Comparison of ENCODE assay signal across 11 cellular contexts in the genomic region with DNA sequence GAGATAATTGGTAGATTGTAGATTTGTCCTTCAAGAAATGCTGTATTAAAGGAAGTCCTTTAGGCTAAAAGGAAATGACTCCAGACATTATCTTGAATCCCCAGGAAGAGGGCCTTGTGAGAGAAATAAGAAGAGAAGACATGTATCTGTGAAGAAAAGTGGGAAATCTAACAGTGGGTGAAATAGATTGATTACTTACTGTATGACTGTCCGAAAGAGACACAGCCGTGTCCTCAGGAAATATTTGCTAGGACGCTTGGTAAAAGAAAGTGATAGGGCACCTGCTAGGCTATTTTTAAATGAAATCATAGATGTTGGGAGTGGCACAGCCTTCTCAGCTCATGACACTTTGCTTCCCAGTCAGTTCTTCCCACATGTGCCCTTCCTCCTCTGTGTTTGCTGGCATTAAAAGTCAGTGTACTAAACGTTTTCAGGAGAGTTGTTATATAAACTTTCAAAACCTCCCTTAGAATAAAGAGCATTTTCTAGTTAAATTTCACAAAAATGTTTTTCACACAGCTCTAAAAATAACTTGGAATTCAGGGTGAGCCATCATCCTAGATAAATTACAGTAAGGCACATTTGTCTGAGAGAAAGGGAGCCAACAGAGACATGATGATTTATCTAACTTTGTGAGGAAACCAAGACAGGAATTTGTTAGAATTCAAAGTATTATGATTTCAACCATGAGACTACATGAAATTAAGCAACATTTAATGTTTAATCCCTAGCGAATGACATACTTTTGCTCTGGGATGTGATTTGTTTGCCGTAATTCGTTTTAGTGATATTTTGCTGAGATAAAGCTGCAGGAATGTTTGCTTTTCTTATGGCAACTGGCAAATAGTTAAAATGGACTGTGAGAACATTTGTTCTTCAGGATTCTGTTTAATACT. TPM values are rescaled to one million over a fixed set of nuclear protein-coding genes. Genes with fewer than 3 reads are reported as not detected.
DNase-seq lines count a peak whose midpoint lies in the region; ATAC-seq and TF ChIP-seq lines count a peak whose summit lies in the region.
"Had no signal": no experiment of that assay in that cellular context is flagged by ENCODE, and none has a peak within 500 bp of the region (broad histone marks: within the 10 kb centered on the region; RNA-seq: fewer than 3 reads in every experiment).

No MANE protein-coding gene starts in this region.

- H3K9me3 ChIP-seq in left lung (no peaks in the 10 kb centered on the region), spleen (no peaks in the 10 kb centered on the region)

- H3K27ac Mint-ChIP-seq in endothelial cell (ENCODE audit: unreplicated experiment), result peak overlapping the region; percentile 81
- H3K27ac Mint-ChIP-seq: activated CD8-positive, alpha-beta T cell treated with anti-CD3 and anti-CD28 coated beads for 36 hours had no signal

- H3K4me1 Mint-ChIP-seq in endothelial cell (ENCODE audit: unreplicated experiment), result peaks cover 24% of the 10 kb centered on the region
- peaks cover 7% of the 10 kb centered on the region for H3K4me1 Mint-ChIP-seq in activated T-cell treated with anti-CD3 and anti-CD28 coated beads, Interleukin-2, amount 50 U/mL, for 4 hours (ENCODE audit: low read depth)

- no peak for TF ChIP-seq CTCF in endothelial cell (IDR thresholded peaks at IDR 0.05; ENCODE audit: unreplicated experiment)
- no peak for TF ChIP-seq CTCF in left lung (IDR thresholded peaks at IDR 0.05)
- no peak for TF ChIP-seq CTCF in spleen (IDR thresholded peaks at IDR 0.05 in 8 of 11, conservative IDR thresholded peaks at IDR 0.05 in 3 of 11)

- intact Hi-C loops in left lung (cut with DNase I), result no loop called here
- intact Hi-C loops in spleen (cut with DNase I; ENCODE audit: low total_unique reads), result no loop called here

- ATAC-seq in left lung, result no peak
- ATAC-seq in activated T-cell treated with anti-CD3 and anti-CD28 coated beads, Interleukin-2, amount 50 U/mL, for 4 hours, result no peak
- ATAC-seq: activated CD8-positive, alpha-beta T cell treated with anti-CD3 and anti-CD28 coated beads for 36 hours; activated naive CD4-positive, alpha-beta T cell treated with anti-CD3 and anti-CD28 coated beads, Interleukin-2, amount 50 U/mL, for 72 hours had no signal

- no peaks in the 10 kb centered on the region for H3K27me3 Mint-ChIP-seq in endothelial cell (ENCODE audit: unreplicated experiment)
- no peaks in the 10 kb centered on the region for H3K27me3 Mint-ChIP-seq in activated T-cell treated with anti-CD3 and anti-CD28 coated beads, Interleukin-2, amount 50 U/mL, for 4 hours (ENCODE audit: low read depth)
- H3K27me3 Mint-ChIP-seq: activated CD8-positive, alpha-beta T cell treated with anti-CD3 and anti-CD28 coated beads for 36 hours had no signal

- H3K4me1 ChIP-seq in left lung (peaks cover 8 to 12% of the 10 kb centered on the region in 2 donors), spleen (peaks cover 3 to 50% (median 13%) of the 10 kb centered on the region in 6 donors)

- no peaks in the 10 kb centered on the region for H3K36me3 Mint-ChIP-seq in endothelial cell (ENCODE audit: low read depth, unreplicated experiment)
- no peaks in the 10 kb centered on the region for H3K36me3 Mint-ChIP-seq in activated T-cell treated with anti-CD3 and anti-CD28 coated beads, Interleukin-2, amount 50 U/mL, for 4 hours (ENCODE audit: insufficient read depth)

- H3K36me3 ChIP-seq in left lung, result no peaks in the 10 kb centered on the region
- peaks cover 0 to 11% (median 0%) of the 10 kb centered on the region in 6 donors for H3K36me3 ChIP-seq in spleen

- DNase-seq in GM03348 (ENCODE audit: low spot score) (peak; percentile 64), endothelial cell (ENCODE audit: low spot score) (no peak), left lung (no peak), spleen (no peak), T-helper 1 cell (no peak), NCI-H510A (lab: John Stamatoyannopoulos, UW) (no peak), SIG-M5 (lab: John Stamatoyannopoulos, UW) (no peak)
- no peak for DNase-seq in activated T-cell treated with anti-CD3 and anti-CD28 coated beads, Interleukin-2, amount 50 U/mL, for 4 hours
- DNase-seq: activated CD8-positive, alpha-beta T cell treated with anti-CD3 and anti-CD28 coated beads for 36 hours had no signal

- 52 to 70% (median 64%) methylated on average over 7 of the region's 7 CpGs for WGBS in spleen, 5 donors

- no peak overlapping the region for H3K4me3 ChIP-seq in left lung
- H3K4me3 ChIP-seq in spleen, result no peak overlapping the region

- no peak overlapping the region for H3K4me3 Mint-ChIP-seq in endothelial cell (ENCODE audit: unreplicated experiment)
- no peak overlapping the region for H3K4me3 Mint-ChIP-seq in activated T-cell treated with anti-CD3 and anti-CD28 coated beads, Interleukin-2, amount 50 U/mL, for 4 hours
- H3K4me3 Mint-ChIP-seq: activated CD8-positive, alpha-beta T cell treated with anti-CD3 and anti-CD28 coated beads for 36 hours had no signal

- H3K27ac ChIP-seq in left lung, result peak overlapping the region; percentile 13 to 29
- H3K27ac ChIP-seq in spleen, result peak overlapping the region; percentile 9 to 63 (median 49)
- H3K27ac ChIP-seq: epithelial cell of prostate had no signal

- no peaks in the 10 kb centered on the region for H3K27me3 ChIP-seq in left lung
- H3K27me3 ChIP-seq in spleen (replicated peaks in 1 of 7), result no peaks in the 10 kb centered on the region

- no peaks in the 10 kb centered on the region for H3K9me3 Mint-ChIP-seq in endothelial cell (ENCODE audit: unreplicated experiment)
- no peaks in the 10 kb centered on the region for H3K9me3 Mint-ChIP-seq in activated T-cell treated with anti-CD3 and anti-CD28 coated beads, Interleukin-2, amount 50 U/mL, for 4 hours
- H3K9me3 Mint-ChIP-seq: activated CD8-positive, alpha-beta T cell treated with anti-CD3 and anti-CD28 coated beads for 36 hours had no signal

- no peak for TF ChIP-seq POLR2A in spleen (IDR thresholded peaks at IDR 0.05)

RNA-seq across cellular contexts. Expression of gene DHRS7B, which starts 35.0 kb away (rescaled TPM):
- total RNA-seq in endothelial cell (ENCODE audit: unreplicated experiment) (31.0 TPM), left lung (10 to 100 TPM; 25.8 to 29.1 TPM), spleen (10 to 100 TPM; 13.3 to 31.3 (median 19.7) TPM)
- polyA plus RNA-seq in spleen, result 10 to 100 TPM; 13.6 to 18.4 (median 16.7) TPM
- total RNA-seq in activated T-cell treated with anti-CD3 and anti-CD28 coated beads, Interleukin-2, amount 50 U/mL, for 4 hours, result 10 to 100 TPM; 13.3 to 17.1 (median 15.8) TPM

RNA-seq across cellular contexts. Expression of gene TMEM11, which starts 52.2 kb away (rescaled TPM):
- total RNA-seq in endothelial cell (ENCODE audit: unreplicated experiment), result 36.9 TPM
- 10 to 100 TPM; 24.4 to 25.1 TPM for total RNA-seq in left lung
- 10 to 100 TPM; 17.9 to 25.0 (median 19.9) TPM for total RNA-seq in spleen
- 10 to 100 TPM; 14.2 to 22.6 (median 20.7) TPM for polyA plus RNA-seq in spleen
- total RNA-seq in activated T-cell treated with anti-CD3 and anti-CD28 coated beads, Interleukin-2, amount 50 U/mL, for 4 hours, result 10 to 100 TPM; 35.7 to 39.8 (median 35.7) TPM
